Comparison of ENCODE assay signal across 16 cellular contexts in genomic region chr1:215911406-215911968, GRCh38.
DNase-seq lines count a peak whose midpoint lies in the region; ATAC-seq and TF ChIP-seq lines count a peak whose summit lies in the region.
"Had no signal": no experiment of that assay in that cellular context is flagged by ENCODE, and none has a peak within 500 bp of the region (broad histone marks: within the 10 kb centered on the region; RNA-seq: fewer than 3 reads in every experiment).

No MANE protein-coding gene starts in this region.

- no peak overlapping the region for H3K56ac ChIP-seq in IMR-90 (ENCODE audit: extremely low read depth, insufficient read depth, low read length)

- H3K18ac ChIP-seq in IMR-90 (ENCODE audit: low read depth, low read length): no peak overlapping the region

- no peaks in the 10 kb centered on the region for H3K4me1 ChIP-seq in IMR-90 (ENCODE audit: control insufficient read depth, insufficient read depth, low read length)
- no peaks in the 10 kb centered on the region for H3K4me1 ChIP-seq in foreskin keratinocyte
- no peaks in the 10 kb centered on the region for H3K4me1 ChIP-seq in Peyer's patch
- H3K4me1 ChIP-seq: gastroesophageal sphincter, left lung, right lobe of liver had no signal

- no peak overlapping the region for H2AFZ ChIP-seq in IMR-90 (replicated peaks; ENCODE audit: low read length, poor library complexity)

- H4K20me1 ChIP-seq in IMR-90 (ENCODE audit: insufficient read depth, low read length): no peaks in the 10 kb centered on the region

- H2BK20ac ChIP-seq in IMR-90 (ENCODE audit: low read depth, low read length): no peak overlapping the region

- H2AK5ac ChIP-seq in IMR-90 (ENCODE audit: low read depth, low read length): no peak overlapping the region

- DNase-seq in EH (ENCODE audit: low read depth) (peak; percentile 55), IMR-90 (peak; percentile 52), amniotic epithelial cell (ENCODE audit: low read depth) (peak; percentile 3), foreskin keratinocyte (peak in 1 of 2 donors; percentile 25), Peyer's patch (no peak), G401 (ENCODE audit: low spot score) (no peak), GM20000 (ENCODE audit: low spot score) (no peak), HPDE6-E6E7 (ENCODE audit: extremely low spot score) (no peak)
- DNase-seq: activated B cell treated with CpG ODN at 0.5 μM for 24 hours; activated naive CD8-positive, alpha-beta T cell treated with anti-CD3 and anti-CD28 coated beads, Interleukin-2, amount 10 ng/mL, durations not matched to agents 7 days and 5 days; left lung; NCI-H1417 treated with DMSO at 0.1 percent for 48 hours; NCI-H2227 treated with DMSO at 0.1 percent for 48 hours; right lobe of liver had no signal

- H4K91ac ChIP-seq in IMR-90 (ENCODE audit: insufficient read depth, low read depth, low read length): no peak overlapping the region

- H2AK9ac ChIP-seq in IMR-90 (replicated peaks; ENCODE audit: low read depth, low read length, poor library complexity): no peak overlapping the region

- no peak overlapping the region for H3K27ac ChIP-seq in IMR-90 (ENCODE audit: insufficient read depth, low read length)
- no peak overlapping the region for H3K27ac ChIP-seq in foreskin keratinocyte
- no peak overlapping the region for H3K27ac ChIP-seq in Peyer's patch
- H3K27ac ChIP-seq: gastroesophageal sphincter, left lung, right lobe of liver had no signal

- POLR2A ChIA-PET in IMR-90 (lab: Charles Lee; ENCODE audit: unreplicated experiment): no interaction called here

- ATAC-seq in IMR-90 (ENCODE audit: low read depth) (no peak), foreskin keratinocyte (peak; percentile 44)
- ATAC-seq: gastroesophageal sphincter, left lung, right lobe of liver, Right ventricle myocardium inferior had no signal

- H3K79me1 ChIP-seq in IMR-90 (ENCODE audit: low read depth in 1 of 2, low read length in 2 of 2): no peaks in the 10 kb centered on the region

- no peak overlapping the region for H3K4ac ChIP-seq in IMR-90 (ENCODE audit: low read depth, low read length)

- no peak overlapping the region for H4K8ac ChIP-seq in IMR-90 (ENCODE audit: low read depth in 2 of 2, low read length in 2 of 2)

- no TSS peak for BruUV-seq in IMR-90 (replicated peaks; lab: Mats Ljungman, UMichigan)

- no peak overlapping the region for H2BK120ac ChIP-seq in IMR-90 (ENCODE audit: low read depth, low read length)

- TF ChIP-seq POLR2A in IMR-90 (IDR thresholded peaks at IDR 0.05; ENCODE audit: low read depth, low read length): no peak
- TF ChIP-seq POLR2A in Peyer's patch (IDR thresholded peaks at IDR 0.05): no peak

- H3K23ac ChIP-seq in IMR-90 (ENCODE audit: low read depth, low read length): no peak overlapping the region

- no peaks in the 10 kb centered on the region for H3K9me1 ChIP-seq in IMR-90 (ENCODE audit: insufficient read depth, low read length)

- TF ChIP-seq CTCF in IMR-90 (conservative IDR thresholded peaks at IDR 0.05; ENCODE audit: low read depth, low read length) (peak; percentile 18; the same call in 1 of the 2 replicates), foreskin keratinocyte (conservative IDR thresholded peaks at IDR 0.05) (peak; percentile 45), Peyer's patch (IDR thresholded peaks at IDR 0.05) (no peak), GM20000 (IDR thresholded peaks at IDR 0.05; ENCODE audit: extremely low read depth, missing control alignments) (no peak)

- in situ Hi-C loops in IMR-90 (cut with MboI; ENCODE audit: low sequenced_read_pairs) (no loop called here), G401 (cut with HindIII; ENCODE audit: low sequenced_read_pairs) (no loop called here)

- dilution Hi-C loops in IMR-90 (cut with HindIII; ENCODE audit: low sequenced_read_pairs, unreplicated experiment): no loop called here

- no peak overlapping the region for H4K5ac ChIP-seq in IMR-90 (ENCODE audit: low read depth, low read length)

- TF ChIP-seq RAD21 in IMR-90 (IDR thresholded peaks at IDR 0.05; ENCODE audit: low read length): no peak

- no CpG with 5 or more reads among the region's 1 CpG for WGBS in IMR-90 (ENCODE audit: extremely low coverage in 2 of 2, insufficient read length in 1 of 2), 2 experiments

- H3K36me3 ChIP-seq in IMR-90 (ENCODE audit: control insufficient read depth, insufficient read depth, low read length) (no peaks in the 10 kb centered on the region), Peyer's patch (no peaks in the 10 kb centered on the region)
- H3K36me3 ChIP-seq: gastroesophageal sphincter, left lung, right lobe of liver had no signal

- H3K9me3 ChIP-seq in IMR-90 (ENCODE audit: control insufficient read depth, insufficient read depth, low read length): no peaks in the 10 kb centered on the region
- H3K9me3 ChIP-seq in Peyer's patch: no peaks in the 10 kb centered on the region
- H3K9me3 ChIP-seq: gastroesophageal sphincter, left lung, right lobe of liver had no signal

- H3K27me3 ChIP-seq in IMR-90 (ENCODE audit: control insufficient read depth, insufficient read depth, low read length) (no peaks in the 10 kb centered on the region), foreskin keratinocyte (no peaks in the 10 kb centered on the region), Peyer's patch (no peaks in the 10 kb centered on the region)
- H3K27me3 ChIP-seq: gastroesophageal sphincter, left lung, right lobe of liver had no signal

- H3K4me3 ChIP-seq in IMR-90 (ENCODE audit: insufficient read depth, low read depth, low read length): no peak overlapping the region
- H3K4me3 ChIP-seq in Peyer's patch: no peak overlapping the region
- H3K4me3 ChIP-seq: gastroesophageal sphincter, left lung, right lobe of liver had no signal

- H2BK5ac ChIP-seq in IMR-90 (ENCODE audit: low read depth, low read length, poor library complexity, severe bottlenecking): no peak overlapping the region

- no peak overlapping the region for H3K9ac ChIP-seq in IMR-90 (ENCODE audit: low read depth, low read length)

- H3K4me2 ChIP-seq in IMR-90 (ENCODE audit: low read depth, low read length): no peak overlapping the region

- CTCF ChIA-PET in IMR-90 (lab: Yijun Ruan, JAX): no interaction called here

- intact Hi-C loops in IMR-90 (cut with micrococcal nuclease): no loop called here

- H2BK15ac ChIP-seq in IMR-90 (ENCODE audit: low read depth, low read length): no peak overlapping the region

- H3K14ac ChIP-seq in IMR-90 (replicated peaks; ENCODE audit: low read depth, low read length): no peak overlapping the region

TF ChIP-seq in IMR-90, 13 proteins besides CTCF, POLR2A, EP300 and RAD21:
- no peak for TF ChIP-seq CEBPB (IDR thresholded peaks at IDR 0.05; ENCODE audit: low read depth, low read length)
- peak; percentile 41 for TF ChIP-seq NFE2L2 (IDR thresholded peaks at IDR 0.05; ENCODE audit: low read depth, low read length)
TF ChIP-seq in IMR-90: peak in this region for 1.

Comparison
In these comparisons a context has a peak if more than half of its experiments do, and no peak if none do; other contexts are left out.
1. DNase-seq: peak in EH (single experiment), IMR-90 (single experiment) and amniotic epithelial cell (single experiment); none in Peyer's patch (0 of 3), G401 (single experiment), GM20000 (single experiment) and HPDE6-E6E7 (single experiment).
2. CTCF ChIP-seq: peak in IMR-90 (single experiment) and foreskin keratinocyte (single experiment); none in Peyer's patch (0 of 6) and GM20000 (single experiment).